In genomic region chr2:117607202-117607601, GRCh38 we compare ENCODE assay signal across 1 cellular context.
TF ChIP-seq lines count a peak whose summit lies in the region.

No MANE protein-coding gene starts in this region.

TF ChIP-seq in IMR-90, 13 proteins besides CTCF, POLR2A, EP300 and RAD21 (continued from another document):
- TF ChIP-seq USF2 (IDR thresholded peaks at IDR 0.05; ENCODE audit: low read depth, low read length) = no peak
- TF ChIP-seq NFE2L2 (IDR thresholded peaks at IDR 0.05; ENCODE audit: low read depth, low read length) = peak; percentile 32; the same call in 1 of the 2 replicates
